In genomic region chr5:135034186-135034962, GRCh38 we compare ENCODE assay signal across 8 cellular contexts. TPM values are rescaled to one million over a fixed set of nuclear protein-coding genes. Genes with fewer than 3 reads are reported as not detected.
DNase-seq lines count a peak whose midpoint lies in the region; ATAC-seq and TF ChIP-seq lines count a peak whose summit lies in the region.

Gene PITX1, minus strand, starts transcription at chr5:135034228. Its CDS starts 347 bp downstream, at chr5:135033881.

- H3K9me3 ChIP-seq in cardiac muscle cell (ENCODE audit: low read depth) = no peaks in the 10 kb centered on the region

- H3K9me3 Mint-ChIP-seq in activated T-cell treated with anti-CD3 and anti-CD28 coated beads, Interleukin-2, amount 50 U/mL, for 24 hours = no peaks in the 10 kb centered on the region

- no peak within 1 kb of the TSS for H3K27ac ChIP-seq in cardiac muscle cell

- TF ChIP-seq CTCF in cardiac muscle cell (IDR thresholded peaks at IDR 0.05; ENCODE audit: low read depth, low read length) = no peak

- intact Hi-C loops in Right ventricle myocardium superior (cut with DNase I) = no loop called here
- intact Hi-C loops in sciatic nerve (cut with DNase I) = no loop called here

- no peaks in the 10 kb centered on the region for H3K36me3 Mint-ChIP-seq in activated T-cell treated with anti-CD3 and anti-CD28 coated beads, Interleukin-2, amount 50 U/mL, for 24 hours (ENCODE audit: low read depth)

- no peaks in the 10 kb centered on the region for H3K36me3 ChIP-seq in cardiac muscle cell

- H3K27me3 ChIP-seq in cardiac muscle cell = peaks cover 100% of the 10 kb centered on the region

- DNase-seq in cardiac muscle cell (ENCODE audit: low read depth in 1 of 2, low spot score in 1 of 2) = peak in 1 of 2 donors; percentile 33
- DNase-seq in Right ventricle myocardium superior = no peak
- peak; percentile 57 for DNase-seq in NCI-H2196 (lab: John Stamatoyannopoulos, UW; ENCODE audit: unreplicated experiment)
- DNase-seq in activated T-cell treated with anti-CD3 and anti-CD28 coated beads, Interleukin-2, amount 50 U/mL, for 24 hours = peak; percentile 54
- peak; percentile 51 for DNase-seq in germinal center (ENCODE audit: low spot score)
- no peak for DNase-seq in sciatic nerve (ENCODE audit: low spot score)
- DNase-seq in GF-D8 (lab: John Stamatoyannopoulos, UW) = no peak

- H3K4me3 Mint-ChIP-seq in activated T-cell treated with anti-CD3 and anti-CD28 coated beads, Interleukin-2, amount 50 U/mL, for 24 hours = peak within 1 kb of the TSS; percentile 73

- no peak within 1 kb of the TSS for H3K27ac Mint-ChIP-seq in activated T-cell treated with anti-CD3 and anti-CD28 coated beads, Interleukin-2, amount 50 U/mL, for 24 hours

- H3K27me3 Mint-ChIP-seq in activated T-cell treated with anti-CD3 and anti-CD28 coated beads, Interleukin-2, amount 50 U/mL, for 24 hours = peaks cover 87% of the 10 kb centered on the region

- peaks cover 3% of the 10 kb centered on the region for H3K4me1 ChIP-seq in cardiac muscle cell (ENCODE audit: low read depth)

- peak within 1 kb of the TSS; percentile 16 for H3K4me3 ChIP-seq in cardiac muscle cell

- ATAC-seq in Right ventricle myocardium superior (ENCODE audit: poor library complexity) = no peak
- ATAC-seq in sciatic nerve = peak; percentile 36
- no peak for ATAC-seq in GM19023 (IDR thresholded peaks at IDR 0.05; ENCODE audit: unreplicated experiment)

- H3K4me1 Mint-ChIP-seq in activated T-cell treated with anti-CD3 and anti-CD28 coated beads, Interleukin-2, amount 50 U/mL, for 24 hours (ENCODE audit: low read depth) = peaks cover 39% of the 10 kb centered on the region

RNA-seq across cellular contexts. Expression of gene PITX1, which starts in this region (rescaled TPM):
- total RNA-seq in cardiac muscle cell = 0.07 TPM in 1 of 2 replicates, not detected in the other
- 0.35 and 0.80 TPM in 2 replicates for polyA plus RNA-seq in cardiac muscle cell
- not detected for total RNA-seq in Right ventricle myocardium superior
- 3.6 TPM for total RNA-seq in sciatic nerve

Comparison
In these comparisons a context has a peak if more than half of its experiments do, and no peak if none do; other contexts are left out.
1. DNase-seq: peak in NCI-H2196 (single experiment), activated T-cell treated with anti-CD3 and anti-CD28 coated beads, Interleukin-2, amount 50 U/mL, for 24 hours (single experiment) and germinal center (single experiment); none in Right ventricle myocardium superior (single experiment), sciatic nerve (single experiment) and GF-D8 (single experiment).